In the genomic region with DNA sequence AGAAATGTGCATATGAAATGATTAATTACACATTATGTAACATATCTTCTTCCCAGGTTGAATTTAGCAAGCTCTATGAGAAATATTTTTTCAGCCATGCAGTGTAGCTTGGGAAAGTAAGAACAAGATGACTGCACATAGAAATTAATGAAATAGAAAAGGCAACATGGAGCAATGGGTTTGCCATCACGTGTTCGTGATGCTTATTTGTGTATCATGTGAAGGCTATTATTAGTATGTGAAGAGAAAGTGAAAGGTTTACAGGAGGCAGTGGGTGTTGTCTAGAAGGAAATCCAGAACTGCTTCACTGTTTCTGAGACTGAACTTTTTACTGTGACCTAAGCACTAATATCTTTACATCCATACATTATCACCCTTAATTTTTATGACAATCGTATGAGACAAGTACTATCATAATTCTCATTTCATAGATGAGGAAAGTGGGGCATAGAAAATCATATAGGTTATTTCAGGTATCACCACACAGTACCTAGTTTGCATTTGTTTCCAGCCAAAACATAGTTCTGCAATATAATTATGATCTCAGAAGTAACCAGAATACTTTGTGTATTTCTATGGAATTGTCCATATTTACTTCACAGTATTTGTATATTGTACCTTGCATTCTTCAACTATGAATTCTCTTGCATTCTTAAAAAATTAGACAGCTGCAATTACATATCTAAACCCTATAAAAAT, we compare ENCODE assay signal across 10 cellular contexts. TPM values are rescaled to one million over a fixed set of nuclear protein-coding genes. Genes with fewer than 3 reads are reported as not detected.
DNase-seq lines count a peak whose midpoint lies in the region; ATAC-seq lines count a peak whose summit lies in the region.
"Had no signal": no experiment of that assay in that cellular context is flagged by ENCODE, and none has a peak within 500 bp of the region (broad histone marks: within the 10 kb centered on the region; RNA-seq: fewer than 3 reads in every experiment).

No MANE protein-coding gene starts in this region.

- H3K36me3 ChIP-seq in Karpas-422 (ENCODE audit: insufficient read depth, low read length) = no peaks in the 10 kb centered on the region

- DNase-seq in left ventricle myocardium superior (no peak), Karpas-422 (no peak), D341Med (ENCODE audit: low spot score) (no peak), NCI-H524 treated with DMSO at 0.1 percent for 48 hours (lab: John Stamatoyannopoulos, UW) (no peak), 8988T (no peak)
- DNase-seq: islet precursor cell; stimulated activated CD4-positive, alpha-beta T cell treated with anti-CD3 and anti-CD28 coated beads, Interleukin-4, amount 100 ng/mL, for 24 hours had no signal

- H4K20me1 ChIP-seq in Karpas-422 (ENCODE audit: insufficient read depth, low read depth, low read length) = no peaks in the 10 kb centered on the region

- H3K9me3 ChIP-seq in Karpas-422 (ENCODE audit: low read length) = no peaks in the 10 kb centered on the region

- no peaks in the 10 kb centered on the region for H3K79me2 ChIP-seq in Karpas-422 (ENCODE audit: low read length)

- peaks cover 13% of the 10 kb centered on the region for H3K4me1 ChIP-seq in Karpas-422 (ENCODE audit: low read length)

- intact Hi-C loops in left ventricle myocardium superior (cut with micrococcal nuclease) = no loop called here

- no peak overlapping the region for H3K27ac ChIP-seq in Karpas-422 (ENCODE audit: low read length)

- H3K4me3 ChIP-seq in Karpas-422 (ENCODE audit: low read length) = no peak overlapping the region

- no peak overlapping the region for H3K9ac ChIP-seq in Karpas-422 (ENCODE audit: low read length)

- H2AFZ ChIP-seq in Karpas-422 (ENCODE audit: low read length) = no peak overlapping the region

- no peak overlapping the region for H3K4me2 ChIP-seq in Karpas-422 (ENCODE audit: low read depth, low read length, poor library complexity, severe bottlenecking)

- H3K27me3 ChIP-seq in Karpas-422 (ENCODE audit: low read length) = no peaks in the 10 kb centered on the region

- peak; percentile 99 for ATAC-seq in GM18508 (IDR thresholded peaks at IDR 0.05; ENCODE audit: insufficient read depth, unreplicated experiment)
- peak; percentile 99 for ATAC-seq in GM21526 (IDR thresholded peaks at IDR 0.05; ENCODE audit: low FRiP score, unreplicated experiment)
- ATAC-seq in HG03469 (IDR thresholded peaks at IDR 0.05; ENCODE audit: unreplicated experiment) = peak; percentile 99
- peak; percentile 84 for ATAC-seq in left ventricle myocardium superior

- no peaks in the 10 kb centered on the region for H3K9me2 ChIP-seq in Karpas-422 (replicated peaks; ENCODE audit: insufficient read depth, low read length)

RNA-seq across cellular contexts. Expression of gene SERPINI1, which starts 14.9 kb away (rescaled TPM):
- 5.1 TPM for total RNA-seq in left ventricle myocardium superior
- 0.47 TPM in 1 of 2 replicates, not detected in the other for total RNA-seq in Karpas-422 (2014; rRNA removed; shearing (Covaris generic); ENCODE audit: low replicate concordance)

RNA-seq across cellular contexts. Expression of gene PDCD10, which starts 15.7 kb away (rescaled TPM):
- total RNA-seq in left ventricle myocardium superior = 34.7 TPM
- 65.5 and 75.0 TPM in 2 replicates for total RNA-seq in Karpas-422 (2014; rRNA removed; shearing (Covaris generic); ENCODE audit: low replicate concordance)
